Comparison of ENCODE assay signal across 11 cellular contexts in the genomic region with DNA sequence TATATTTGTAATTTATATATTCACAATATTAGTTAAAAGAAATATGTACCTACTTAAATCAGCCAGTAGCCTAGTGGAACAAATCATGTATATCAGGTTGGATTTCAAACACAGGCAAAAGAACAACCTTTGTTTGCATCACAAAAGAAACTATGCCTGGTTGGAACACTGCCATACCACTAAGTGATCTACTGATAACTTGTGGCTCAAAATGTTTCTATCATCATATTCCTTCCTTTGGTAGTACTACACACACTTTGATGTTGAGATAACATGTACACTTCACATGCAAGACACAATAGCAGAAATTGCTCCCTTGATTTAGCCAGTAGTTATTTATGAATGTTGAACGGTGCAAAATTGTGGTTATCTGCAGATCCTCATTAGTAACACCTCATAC.
DNase-seq lines count a peak whose midpoint lies in the region; ATAC-seq and TF ChIP-seq lines count a peak whose summit lies in the region.
"Had no signal": no experiment of that assay in that cellular context is flagged by ENCODE, and none has a peak within 500 bp of the region (broad histone marks: within the 10 kb centered on the region; RNA-seq: fewer than 3 reads in every experiment).

No MANE protein-coding gene starts in this region.

- no peak overlapping the region for H2AFZ ChIP-seq in mammary epithelial cell (ENCODE audit: low read depth, low read length)

- no peaks in the 10 kb centered on the region for H3K36me3 ChIP-seq in HEK293 (ENCODE audit: control insufficient read depth in 2 of 2, insufficient read depth in 1 of 2, low read length in 2 of 2)
- no peaks in the 10 kb centered on the region for H3K36me3 ChIP-seq in mammary epithelial cell (ENCODE audit: insufficient read depth, low read length)
- H3K36me3 ChIP-seq: MG63, right lobe of liver had no signal

- intact Hi-C loops in mammary epithelial cell (cut with micrococcal nuclease): no loop called here

- H3K4me2 ChIP-seq in mammary epithelial cell (ENCODE audit: insufficient read depth, low read depth, low read length): no peak overlapping the region

- no TSS peak for BruUV-seq in mammary epithelial cell (replicated peaks; lab: Mats Ljungman, UMichigan)

- TF ChIP-seq CTCF in HEK293 (tag by site-specific recombination; IDR thresholded peaks at IDR 0.05): no peak
- TF ChIP-seq CTCF in mammary epithelial cell (conservative IDR thresholded peaks at IDR 0.05 in 1 of 2, IDR thresholded peaks at IDR 0.05 in 1 of 2; ENCODE audit: extremely low read depth in 1 of 2, insufficient read depth in 1 of 2, low read depth in 1 of 2, low read length in 2 of 2): no peak

- no peak overlapping the region for H3K27ac ChIP-seq in HEK293 (ENCODE audit: extremely low read depth, low read depth, low read length)
- no peak overlapping the region for H3K27ac ChIP-seq in mammary epithelial cell (ENCODE audit: insufficient read depth, low read depth, low read length)
- H3K27ac ChIP-seq: right lobe of liver had no signal

- CTCF ChIA-PET in HEK293 (lab: Yijun Ruan, JAX): no interaction called here
- CTCF ChIA-PET in mammary epithelial cell (lab: Charles Lee; ENCODE audit: low non-redundant PET): no interaction called here

- POLR2A ChIA-PET in HEK293 (lab: Yijun Ruan, JAX): no interaction called here

- H3K4me3 ChIP-seq in HEK293 (ENCODE audit: low read depth, low read length) (no peak overlapping the region), mammary epithelial cell (replicated peaks in 1 of 3; ENCODE audit: insufficient read depth in 1 of 3, low read depth in 2 of 3, low read length in 3 of 3) (no peak overlapping the region)
- H3K4me3 ChIP-seq: MG63, right lobe of liver had no signal

- 0% methylated on average over 1 of the region's 1 CpG for WGBS in mammary epithelial cell (ENCODE audit: low coverage, missing lambda C conversion rate)

- dilution Hi-C loops in mammary epithelial cell (cut with HindIII; ENCODE audit: low sequenced_read_pairs): no loop called here

- H3K9me3 ChIP-seq in HEK293 (ENCODE audit: control insufficient read depth, insufficient read depth, low read depth, low read length) (no peaks in the 10 kb centered on the region), mammary epithelial cell (replicated peaks; ENCODE audit: insufficient read depth, low read length) (no peaks in the 10 kb centered on the region)
- H3K9me3 ChIP-seq: MG63, right lobe of liver had no signal

- H4K20me1 ChIP-seq in mammary epithelial cell (ENCODE audit: insufficient read depth, low read length): no peaks in the 10 kb centered on the region

- no peak overlapping the region for H3K9ac ChIP-seq in mammary epithelial cell (ENCODE audit: insufficient read depth, low read length)

- in situ Hi-C loops in mammary epithelial cell (cut with MboI; ENCODE audit: low sequenced_read_pairs in 2 of 2): no loop called here

- H3K4me1 ChIP-seq in HEK293 (ENCODE audit: control insufficient read depth, insufficient read depth, low read length) (no peaks in the 10 kb centered on the region), mammary epithelial cell (ENCODE audit: insufficient read depth, low read length) (no peaks in the 10 kb centered on the region)
- H3K4me1 ChIP-seq: right lobe of liver had no signal

- peaks cover 15% of the 10 kb centered on the region for H3K27me3 ChIP-seq in mammary epithelial cell (ENCODE audit: insufficient read depth, low read length)
- H3K27me3 ChIP-seq: MG63, right lobe of liver had no signal

- DNase-seq in COR-L47 (lab: John Stamatoyannopoulos, UW) (peak; percentile 50), NCI-H345 (lab: John Stamatoyannopoulos, UW) (peak; percentile 57), mammary epithelial cell (peak; percentile 70), KG1 (lab: John Stamatoyannopoulos, UW) (no peak)
- DNase-seq: activated naive CD4-positive, alpha-beta T cell treated with anti-CD3 and anti-CD28 coated beads, Interleukin-2, amount 10 ng/mL, durations not matched to agents 7 days and 5 days; MG63; right lobe of liver had no signal

- ATAC-seq in GM18868 (IDR thresholded peaks at IDR 0.05; ENCODE audit: unreplicated experiment): no peak
- no peak for ATAC-seq in HG03196 (IDR thresholded peaks at IDR 0.05; ENCODE audit: unreplicated experiment)
- no peak for ATAC-seq in HG03135 (IDR thresholded peaks at IDR 0.05; ENCODE audit: unreplicated experiment)
- ATAC-seq: right lobe of liver had no signal

- no peaks in the 10 kb centered on the region for H3K79me2 ChIP-seq in mammary epithelial cell (ENCODE audit: insufficient read depth, low read length)

TF ChIP-seq in HEK293, 187 proteins besides CTCF, POLR2A, EP300 and RAD21:
- TF ChIP-seq ZNF501 (tag by site-specific recombination; IDR thresholded peaks at IDR 0.05) (peak; percentile 61; the same call in 1 of the 2 replicates), SP7 (tag by site-specific recombination; IDR thresholded peaks at IDR 0.05) (0 out of 2 replicates have a peak, but pooled peaks have one; percentile 34), ZNF558 (tag by site-specific recombination; IDR thresholded peaks at IDR 0.05) (0 out of 2 replicates have a peak, but pooled peaks have one; percentile 13), TCF7L2 (IDR thresholded peaks at IDR 0.05; ENCODE audit: borderline replicate concordance, low read depth, low read length) (peak; percentile 82), ZNF514 (tag by site-specific recombination; IDR thresholded peaks at IDR 0.05) (no peak), OSR2 (tag by site-specific recombination; IDR thresholded peaks at IDR 0.05) (peak; percentile 77), MYNN (tag by site-specific recombination; IDR thresholded peaks at IDR 0.05; ENCODE audit: borderline replicate concordance) (no peak), ZNF366 (tag by site-specific recombination; conservative IDR thresholded peaks at IDR 0.05) (0 out of 2 replicates have a peak, but pooled peaks have one; percentile 13), PRDM6 (tag by site-specific recombination; IDR thresholded peaks at IDR 0.05) (peak; percentile 49; the same call in 1 of the 2 replicates), FEZF1 (tag by site-specific recombination; IDR thresholded peaks at IDR 0.05) (peak; percentile 86)
- TF ChIP-seq, protein P1, sequence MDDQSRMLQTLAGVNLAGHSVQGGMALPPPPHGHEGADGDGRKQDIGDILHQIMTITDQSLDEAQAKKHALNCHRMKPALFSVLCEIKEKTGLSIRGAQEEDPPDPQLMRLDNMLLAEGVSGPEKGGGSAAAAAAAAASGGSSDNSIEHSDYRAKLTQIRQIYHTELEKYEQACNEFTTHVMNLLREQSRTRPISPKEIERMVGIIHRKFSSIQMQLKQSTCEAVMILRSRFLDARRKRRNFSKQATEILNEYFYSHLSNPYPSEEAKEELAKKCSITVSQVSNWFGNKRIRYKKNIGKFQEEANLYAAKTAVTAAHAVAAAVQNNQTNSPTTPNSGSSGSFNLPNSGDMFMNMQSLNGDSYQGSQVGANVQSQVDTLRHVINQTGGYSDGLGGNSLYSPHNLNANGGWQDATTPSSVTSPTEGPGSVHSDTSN (CRISPR knock-in tag; IDR thresholded peaks at IDR 0.05): no peak
